Comparison of ENCODE assay signal across 9 cellular contexts in genomic region chrX:103276581-103277002, GRCh38. TPM values are rescaled to one million over a fixed set of nuclear protein-coding genes. Genes with fewer than 3 reads are reported as not detected.
DNase-seq lines count a peak whose midpoint lies in the region; ATAC-seq and TF ChIP-seq lines count a peak whose summit lies in the region.
"Had no signal": no experiment of that assay in that cellular context is flagged by ENCODE, and none has a peak within 500 bp of the region (broad histone marks: within the 10 kb centered on the region; RNA-seq: fewer than 3 reads in every experiment).

TCEAL5 (minus strand) TSS chrX:103276750; CDS start chrX:103274563, 2,187 bp downstream.

- H3K36me3 Mint-ChIP-seq in IgD-negative memory B cell (peaks cover 2% of the 10 kb centered on the region), brain (no peaks in the 10 kb centered on the region), nephron progenitor cell (ENCODE audit: low read depth) (peaks cover 5% of the 10 kb centered on the region)

- H3K27ac Mint-ChIP-seq in IgD-negative memory B cell (no peak within 1 kb of the TSS), brain (peak within 1 kb of the TSS in 3 of 5 experiments; percentile 83 to 98 (median 97)), nephron progenitor cell (no peak within 1 kb of the TSS)

- ATAC-seq in GM18505 (IDR thresholded peaks at IDR 0.05; ENCODE audit: unreplicated experiment) (no peak), GM19023 (IDR thresholded peaks at IDR 0.05; ENCODE audit: unreplicated experiment) (no peak)

- H3K4me1 Mint-ChIP-seq in IgD-negative memory B cell: peaks cover 0 to 8% (median 0%) of the 10 kb centered on the region in 3 donors
- H3K4me1 Mint-ChIP-seq in brain: no peaks in the 10 kb centered on the region
- peaks cover 19% of the 10 kb centered on the region for H3K4me1 Mint-ChIP-seq in nephron progenitor cell

- no peak for TF ChIP-seq CTCF in brain (conservative IDR thresholded peaks at IDR 0.05)
- TF ChIP-seq CTCF in nephron progenitor cell (IDR thresholded peaks at IDR 0.05): no peak

- peak; percentile 76 for DNase-seq in Ammon's horn (ENCODE audit: low spot score)
- DNase-seq in nephron progenitor cell: no peak
- no peak for DNase-seq in SW 1271 (lab: John Stamatoyannopoulos, UW)
- DNase-seq in stimulated activated CD4-positive, alpha-beta T cell treated with anti-CD3 and anti-CD28 coated beads, Interleukin-12 subunit alpha, Interleukin-12 subunit beta, amount 100 ng/mL, for 4 hours: no peak
- DNase-seq: activated effector memory CD4-positive, alpha-beta T cell treated with Interleukin-2 at 50 U/mL for 16 hours had no signal

- H3K27me3 Mint-ChIP-seq in IgD-negative memory B cell (peaks cover 27% of the 10 kb centered on the region), brain (peaks cover 21% of the 10 kb centered on the region), nephron progenitor cell (ENCODE audit: low read depth, poor library complexity) (peaks cover 22% of the 10 kb centered on the region)

- peaks cover 0 to 1% (median 0%) of the 10 kb centered on the region in 3 donors for H3K9me3 Mint-ChIP-seq in IgD-negative memory B cell
- H3K9me3 Mint-ChIP-seq in brain: peaks cover 0 to 4% (median 0%) of the 10 kb centered on the region in 5 experiments
- H3K9me3 Mint-ChIP-seq in nephron progenitor cell: peaks cover 42% of the 10 kb centered on the region

- TF ChIP-seq POLR2A in GM18505 (IDR thresholded peaks at IDR 0.05; ENCODE audit: borderline replicate concordance, extremely low read depth, insufficient read depth, insufficient read length): no peak

- H3K4me3 Mint-ChIP-seq in IgD-negative memory B cell (peak within 1 kb of the TSS in 3 of 4 donors; percentile 10 to 75 (median 49)), brain (peak within 1 kb of the TSS in 4 of 5 experiments; percentile 70 to 96 (median 83)), nephron progenitor cell (peak within 1 kb of the TSS; percentile 71)

RNA-seq across cellular contexts. Expression of gene TCEAL5, which starts in this region (rescaled TPM):
- polyA plus RNA-seq in IgD-negative memory B cell (not detected), brain (ENCODE audit: insufficient read depth, low read depth, low replicate concordance) (38.4 TPM)

Comparison
In these comparisons a context has a peak if more than half of its experiments do, and no peak if none do; other contexts are left out.
1. RNA of gene TCEAL5 (polyA plus RNA-seq): 38.4 TPM in brain (single experiment); not detected in IgD-negative memory B cell (single experiment); every median in the first group is over 10 times any median in the second.
2. H3K27ac Mint-ChIP-seq: peak in brain (3 of 5); none in IgD-negative memory B cell (0 of 3) and nephron progenitor cell (single experiment).
3. Peak in every context shown above with its lines, with median percentiles within 50 percentile points of each other: H3K4me3 Mint-ChIP-seq.